1 cellular context compared by ENCODE assay signal in the genomic region with DNA sequence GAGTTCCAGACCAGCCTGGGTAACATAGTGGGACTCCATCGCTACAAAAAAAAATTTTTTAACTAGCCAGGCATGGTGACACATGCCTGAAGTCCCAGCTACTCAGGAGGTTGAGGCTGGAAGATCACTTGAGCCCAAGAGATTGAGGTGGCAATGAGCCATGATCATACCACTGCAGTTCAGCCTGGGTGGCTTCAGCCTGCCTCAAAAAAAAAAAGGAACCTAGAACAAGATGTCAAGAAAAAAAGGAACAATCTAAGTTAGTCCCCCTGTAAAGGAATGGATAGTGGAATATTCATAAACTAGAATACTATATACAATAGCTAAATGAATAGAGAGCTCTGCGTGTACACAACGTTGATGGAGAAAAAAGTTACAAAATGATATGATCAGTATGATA.
TF ChIP-seq lines count a peak whose summit lies in the region.

No MANE protein-coding gene starts in this region.

TF ChIP-seq in K562, 482 proteins besides CTCF, POLR2A, EP300 and RAD21 (continued from another document):
- TF ChIP-seq PRDM10 (IDR thresholded peaks at IDR 0.05; ENCODE audit: partially characterized antibody) (peak; percentile 81), ZEB2 (IDR thresholded peaks at IDR 0.05) (no peak)
TF ChIP-seq in K562: peak in this region for 1.
